ENCODE assay signal across 17 cellular contexts in genomic region chr15:86432861-86433260, GRCh38.
DNase-seq lines count a peak whose midpoint lies in the region; ATAC-seq and TF ChIP-seq lines count a peak whose summit lies in the region.
"Had no signal": no experiment of that assay in that cellular context is flagged by ENCODE, and none has a peak within 500 bp of the region (broad histone marks: within the 10 kb centered on the region; RNA-seq: fewer than 3 reads in every experiment).

No MANE protein-coding gene starts in this region.

- H4K20me1 ChIP-seq in hepatocyte (ENCODE audit: insufficient read depth, poor library complexity, severe bottlenecking) (no peaks in the 10 kb centered on the region), PC-9 (ENCODE audit: insufficient read depth) (no peaks in the 10 kb centered on the region)
- H4K20me1 ChIP-seq: BLaER1 had no signal

- H3K9me3 Mint-ChIP-seq in Caco-2 (ENCODE audit: unreplicated experiment) = no peaks in the 10 kb centered on the region

- no peaks in the 10 kb centered on the region for H3K4me1 Mint-ChIP-seq in Caco-2 (ENCODE audit: low read depth, unreplicated experiment)
- H3K4me1 Mint-ChIP-seq: CD4-positive, CD25-positive, alpha-beta regulatory T cell had no signal

- no peak overlapping the region for H3K4me3 Mint-ChIP-seq in Caco-2 (ENCODE audit: unreplicated experiment)
- H3K4me3 Mint-ChIP-seq: CD4-positive, CD25-positive, alpha-beta regulatory T cell had no signal

- H3K27me3 Mint-ChIP-seq in Caco-2 (ENCODE audit: insufficient read depth, unreplicated experiment) = no peaks in the 10 kb centered on the region

- H3K9me3 ChIP-seq in Caco-2 = no peaks in the 10 kb centered on the region
- no peaks in the 10 kb centered on the region for H3K9me3 ChIP-seq in RWPE2 (ENCODE audit: severe bottlenecking)
- no peaks in the 10 kb centered on the region for H3K9me3 ChIP-seq in hepatocyte (ENCODE audit: low read depth)
- H3K9me3 ChIP-seq in PC-9 (ENCODE audit: insufficient read depth, low read depth) = no peaks in the 10 kb centered on the region
- no peaks in the 10 kb centered on the region for H3K9me3 ChIP-seq in SJCRH30 (replicated peaks)
- H3K9me3 ChIP-seq: BLaER1 had no signal

- intact Hi-C loops in Caco-2 (cut with micrococcal nuclease; ENCODE audit: unreplicated experiment) (no loop called here), PC-9 (cut with micrococcal nuclease; ENCODE audit: unreplicated experiment) (no loop called here)

- H3K36me3 Mint-ChIP-seq in Caco-2 (ENCODE audit: insufficient read depth, unreplicated experiment) = no peaks in the 10 kb centered on the region
- H3K36me3 Mint-ChIP-seq: CD4-positive, CD25-positive, alpha-beta regulatory T cell had no signal

- no peak overlapping the region for H2AFZ ChIP-seq in hepatocyte
- no peak overlapping the region for H2AFZ ChIP-seq in PC-9

- 63% methylated on average over 2 of the region's 2 CpGs for WGBS in hepatocyte (ENCODE audit: low lambda C conversion rate, missing lambda C conversion rate)

- H3K27ac ChIP-seq in RWPE2 (ENCODE audit: poor library complexity, severe bottlenecking) (no peak overlapping the region), hepatocyte (no peak overlapping the region), PC-9 (no peak overlapping the region), SJCRH30 (no peak overlapping the region)
- H3K27ac ChIP-seq: BLaER1 had no signal

- H3K9me2 ChIP-seq in hepatocyte (replicated peaks; ENCODE audit: insufficient read depth) (no peaks in the 10 kb centered on the region), PC-9 (ENCODE audit: insufficient read depth) (no peaks in the 10 kb centered on the region)

- H3K27me3 ChIP-seq in Caco-2 (replicated peaks; ENCODE audit: control insufficient read depth, insufficient read depth, low read length) (no peaks in the 10 kb centered on the region), RWPE2 (ENCODE audit: insufficient read depth, poor library complexity, severe bottlenecking) (no peaks in the 10 kb centered on the region), hepatocyte (no peaks in the 10 kb centered on the region), PC-9 (ENCODE audit: insufficient read depth, low read depth) (no peaks in the 10 kb centered on the region), SJCRH30 (peaks cover 11% of the 10 kb centered on the region)
- H3K27me3 ChIP-seq: BLaER1 had no signal

- H3F3A ChIP-seq in PC-9 (ENCODE audit: insufficient read depth, low read depth) = no peaks in the 10 kb centered on the region

- no peak overlapping the region for H3K27ac Mint-ChIP-seq in Caco-2 (ENCODE audit: unreplicated experiment)
- H3K27ac Mint-ChIP-seq: CD4-positive, CD25-positive, alpha-beta regulatory T cell had no signal

- DNase-seq in Caco-2 (peak; percentile 2 to 46), HPDE6-E6E7 (ENCODE audit: extremely low spot score) (peak; percentile 28), RWPE2 (ENCODE audit: low spot score) (no peak), hepatocyte (ENCODE audit: low spot score) (peak; percentile 39), PC-9 (no peak), SJCRH30 (no peak), epidermal melanocyte (ENCODE audit: insufficient read length, low spot score) (no peak)
- DNase-seq in activated effector memory CD4-positive, alpha-beta T cell treated with anti-CD3 and anti-CD28 coated beads, Interleukin-2, amount 50 U/mL, for 16 hours = no peak
- DNase-seq: CD4-positive, CD25-positive, alpha-beta regulatory T cell; NCI-H1092 treated with DMSO at 0.1 percent for 48 hours; NCI-H1436; NCI-H187; NCI-H2171 treated with DMSO at 0.1 percent for 48 hours; NCI-H524; NCI-H748 treated with DMSO at 0.1 percent for 48 hours; SHP77 had no signal

- H3K4me2 ChIP-seq in hepatocyte (no peak overlapping the region), PC-9 (no peak overlapping the region)
- H3K4me2 ChIP-seq: BLaER1 had no signal

- H3K4me1 ChIP-seq in Caco-2 = no peaks in the 10 kb centered on the region
- H3K4me1 ChIP-seq in RWPE2 (ENCODE audit: insufficient read depth, poor library complexity, severe bottlenecking) = peaks cover 6% of the 10 kb centered on the region
- no peaks in the 10 kb centered on the region for H3K4me1 ChIP-seq in hepatocyte (ENCODE audit: insufficient read depth)
- H3K4me1 ChIP-seq in PC-9 (replicated peaks; ENCODE audit: insufficient read depth) = no peaks in the 10 kb centered on the region
- H3K4me1 ChIP-seq in SJCRH30 = no peaks in the 10 kb centered on the region
- H3K4me1 ChIP-seq: BLaER1 had no signal

- BruUV-seq in Caco-2 (replicated peaks; lab: Mats Ljungman, UMichigan) (no TSS peak), PC-9 (replicated peaks; lab: Mats Ljungman, UMichigan) (no TSS peak)

- TF ChIP-seq CTCF in Caco-2 (IDR thresholded peaks at IDR 0.05; ENCODE audit: insufficient read depth in 1 of 2, low read depth in 1 of 2, low read length in 1 of 2, severe bottlenecking in 1 of 2, unreplicated experiment in 1 of 2) = no peak
- no peak for TF ChIP-seq CTCF in RWPE2 (IDR thresholded peaks at IDR 0.05; ENCODE audit: poor library complexity, severe bottlenecking)
- no peak for TF ChIP-seq CTCF in hepatocyte (IDR thresholded peaks at IDR 0.05; ENCODE audit: poor library complexity)
- no peak for TF ChIP-seq CTCF in PC-9 (conservative IDR thresholded peaks at IDR 0.05)

- H3K79me2 ChIP-seq in hepatocyte (no peaks in the 10 kb centered on the region), PC-9 (ENCODE audit: low read depth) (no peaks in the 10 kb centered on the region)

- H3K4me3 ChIP-seq in Caco-2 (ENCODE audit: low read depth, low read length) (no peak overlapping the region), RWPE2 (ENCODE audit: severe bottlenecking) (no peak overlapping the region), hepatocyte (no peak overlapping the region), PC-9 (no peak overlapping the region), SJCRH30 (no peak overlapping the region)
- H3K4me3 ChIP-seq: BLaER1 had no signal

- CTCF ChIA-PET in Caco-2 (lab: Charles Lee) = no interaction called here
- CTCF ChIA-PET in PC-9 (lab: Charles Lee) = no interaction called here

- H3K36me3 ChIP-seq in Caco-2 (ENCODE audit: control insufficient read depth, insufficient read depth, low read length) (no peaks in the 10 kb centered on the region), RWPE2 (ENCODE audit: low read depth) (no peaks in the 10 kb centered on the region), hepatocyte (replicated peaks; ENCODE audit: insufficient read depth, low read depth) (no peaks in the 10 kb centered on the region), PC-9 (ENCODE audit: low read depth) (no peaks in the 10 kb centered on the region), SJCRH30 (no peaks in the 10 kb centered on the region)
- H3K36me3 ChIP-seq: BLaER1 had no signal

- ATAC-seq in RWPE2 (ENCODE audit: low read depth) = peak; percentile 76

- POLR2A ChIA-PET in Caco-2 (lab: Charles Lee) = no interaction called here
- POLR2A ChIA-PET in PC-9 (lab: Charles Lee; ENCODE audit: unreplicated experiment) = no interaction called here

Comparison
In these comparisons a context has a peak if more than half of its experiments do, and no peak if none do; other contexts are left out.
1. DNase-seq: peak in Caco-2 (2 of 2), HPDE6-E6E7 (single experiment) and hepatocyte (single experiment); none in RWPE2 (single experiment), PC-9 (0 of 2), SJCRH30 (0 of 2), activated effector memory CD4-positive, alpha-beta T cell treated with anti-CD3 and anti-CD28 coated beads, Interleukin-2, amount 50 U/mL, for 16 hours (single experiment) and epidermal melanocyte (single experiment).